ENCODE assay signal across 10 cellular contexts in genomic region chr4:152680988-152681731, GRCh38. TPM values are rescaled to one million over a fixed set of nuclear protein-coding genes. Genes with fewer than 3 reads are reported as not detected.
DNase-seq lines count a peak whose midpoint lies in the region; ATAC-seq and TF ChIP-seq lines count a peak whose summit lies in the region.
"Had no signal": no experiment of that assay in that cellular context is flagged by ENCODE, and none has a peak within 500 bp of the region (broad histone marks: within the 10 kb centered on the region; RNA-seq: fewer than 3 reads in every experiment).

No MANE protein-coding gene starts in this region.

- H3K9me3 ChIP-seq in neutrophil = no peaks in the 10 kb centered on the region
- H3K9me3 ChIP-seq: SJSA1 had no signal

- no peak for TF ChIP-seq CTCF in neutrophil (IDR thresholded peaks at IDR 0.05)

- DNase-seq in M059J (ENCODE audit: low read depth) (peak; percentile 90), hypothalamus (lab: John Stamatoyannopoulos, UW) (no peak), NCI-H2171 treated with DMSO at 0.1 percent for 48 hours (lab: John Stamatoyannopoulos, UW) (no peak), HuH-7 (ENCODE audit: low spot score) (no peak)
- no peak for DNase-seq in activated naive CD8-positive, alpha-beta T cell treated with anti-CD3 and anti-CD28 coated beads for 36 hours
- DNase-seq: cortex of kidney, H7 had no signal

- H3K36me3 ChIP-seq in neutrophil = peaks cover 3% of the 10 kb centered on the region
- H3K36me3 ChIP-seq: SJSA1 had no signal

- H3K9me3 Mint-ChIP-seq in activated naive CD8-positive, alpha-beta T cell treated with anti-CD3 and anti-CD28 coated beads for 36 hours = no peaks in the 10 kb centered on the region

- H3K4me3 ChIP-seq in neutrophil (ENCODE audit: low read depth in 1 of 2, low read length in 1 of 2) = peak overlapping the region in 1 of 2 experiments; percentile 82
- H3K4me3 ChIP-seq: SJSA1 had no signal

- H3K4me1 Mint-ChIP-seq in activated naive CD8-positive, alpha-beta T cell treated with anti-CD3 and anti-CD28 coated beads for 36 hours = peaks cover 45% of the 10 kb centered on the region

- peak overlapping the region; percentile 44 for H3K27ac Mint-ChIP-seq in activated naive CD8-positive, alpha-beta T cell treated with anti-CD3 and anti-CD28 coated beads for 36 hours

- peak overlapping the region; percentile 98 for H3K27ac ChIP-seq in neutrophil
- H3K27ac ChIP-seq: SJSA1 had no signal

- H3K27me3 Mint-ChIP-seq in activated naive CD8-positive, alpha-beta T cell treated with anti-CD3 and anti-CD28 coated beads for 36 hours = no peaks in the 10 kb centered on the region

- peak overlapping the region; percentile 29 for H3K4me3 Mint-ChIP-seq in activated naive CD8-positive, alpha-beta T cell treated with anti-CD3 and anti-CD28 coated beads for 36 hours

- peaks cover 8% of the 10 kb centered on the region for H3K36me3 Mint-ChIP-seq in activated naive CD8-positive, alpha-beta T cell treated with anti-CD3 and anti-CD28 coated beads for 36 hours

- H3K4me1 ChIP-seq in neutrophil (ENCODE audit: control insufficient read depth in 1 of 2, insufficient read depth in 1 of 2, low read depth in 1 of 2, low read length in 1 of 2) = peaks cover 60 to 63% of the 10 kb centered on the region in 2 experiments

- no peaks in the 10 kb centered on the region for H3K27me3 ChIP-seq in neutrophil
- H3K27me3 ChIP-seq: SJSA1 had no signal

- peak; percentile 47 for ATAC-seq in GM18502 (IDR thresholded peaks at IDR 0.05; ENCODE audit: poor library complexity, unreplicated experiment)

RNA-seq across cellular contexts. Expression of gene TMEM154, which starts 1.4 kb away (rescaled TPM):
- total RNA-seq in M059J (2014; rRNA removed; shearing (Covaris generic)) = 8.1 and 11.0 TPM in 2 replicates
- total RNA-seq in activated naive CD8-positive, alpha-beta T cell treated with anti-CD3 and anti-CD28 coated beads for 36 hours = 10 to 100 TPM; 18.3 to 18.5 TPM
